In genomic region chr3:169613895-169614294, GRCh38 we compare ENCODE assay signal across 25 cellular contexts. TPM values are rescaled to one million over a fixed set of nuclear protein-coding genes. Genes with fewer than 3 reads are reported as not detected.
DNase-seq lines count a peak whose midpoint lies in the region; ATAC-seq and TF ChIP-seq lines count a peak whose summit lies in the region.
"Had no signal": no experiment of that assay in that cellular context is flagged by ENCODE, and none has a peak within 500 bp of the region (broad histone marks: within the 10 kb centered on the region; RNA-seq: fewer than 3 reads in every experiment).

No MANE protein-coding gene starts in this region.

- H3K9me3 ChIP-seq in BLaER1 (no peaks in the 10 kb centered on the region), Loucy (ENCODE audit: insufficient read depth, low read depth, low read length) (no peaks in the 10 kb centered on the region)
- H3K9me3 ChIP-seq: A549 had no signal

- H3F3A ChIP-seq in Loucy (ENCODE audit: low read depth) = 0 out of 2 replicates have a peak, but pooled peaks cover 6% of the 10 kb centered on the region

- TF ChIP-seq CTCF in Loucy (conservative IDR thresholded peaks at IDR 0.05; ENCODE audit: low read length) (no peak), chondrocyte (IDR thresholded peaks at IDR 0.05) (no peak), progenitor cell of endocrine pancreas (IDR thresholded peaks at IDR 0.05; ENCODE audit: unreplicated experiment) (no peak)

- H4K20me1 ChIP-seq in BLaER1 (no peaks in the 10 kb centered on the region), Loucy (ENCODE audit: insufficient read depth, low read length, poor library complexity, severe bottlenecking) (no peaks in the 10 kb centered on the region)

- no peaks in the 10 kb centered on the region for H3K27me3 Mint-ChIP-seq in chondrocyte (ENCODE audit: low read depth)
- H3K27me3 Mint-ChIP-seq in progenitor cell of endocrine pancreas = no peaks in the 10 kb centered on the region
- H3K27me3 Mint-ChIP-seq: B cell had no signal

- H3K4me3 Mint-ChIP-seq in chondrocyte (ENCODE audit: unreplicated experiment) (no peak overlapping the region), progenitor cell of endocrine pancreas (ENCODE audit: low read depth) (no peak overlapping the region)
- H3K4me3 Mint-ChIP-seq: B cell; CD14-positive monocyte; CD4-positive, alpha-beta memory T cell; CD8-positive, alpha-beta memory T cell had no signal

- peaks cover 41% of the 10 kb centered on the region for H3K4me1 ChIP-seq in BLaER1
- peaks cover 29% of the 10 kb centered on the region for H3K4me1 ChIP-seq in Loucy (ENCODE audit: insufficient read depth, low read length, poor library complexity, severe bottlenecking)
- H3K4me1 ChIP-seq: A549 had no signal

- H3K9ac ChIP-seq in BLaER1 = no peak overlapping the region
- H3K9ac ChIP-seq in Loucy (ENCODE audit: low read depth, low read length, poor library complexity, severe bottlenecking) = no peak overlapping the region

- H3K9me2 ChIP-seq in Loucy (replicated peaks; ENCODE audit: low read depth, low read length) = no peaks in the 10 kb centered on the region

- H3K4me3 ChIP-seq in BLaER1 (no peak overlapping the region), Loucy (ENCODE audit: low read length, poor library complexity, severe bottlenecking) (no peak overlapping the region)
- H3K4me3 ChIP-seq: A549, GM12878 had no signal

- H3K4me1 Mint-ChIP-seq in chondrocyte (ENCODE audit: low read depth) = peaks cover 5% of the 10 kb centered on the region
- peaks cover 33% of the 10 kb centered on the region for H3K4me1 Mint-ChIP-seq in progenitor cell of endocrine pancreas (ENCODE audit: low read depth)
- H3K4me1 Mint-ChIP-seq: CD14-positive monocyte; CD4-positive, alpha-beta memory T cell; CD4-positive, CD25-positive, alpha-beta regulatory T cell; CD8-positive, alpha-beta memory T cell had no signal

- peak overlapping the region; percentile 33; the same call in 1 of the 2 replicates for H2AFZ ChIP-seq in Loucy (ENCODE audit: low read length)

- H3K27me3 ChIP-seq in BLaER1 (no peaks in the 10 kb centered on the region), Loucy (ENCODE audit: insufficient read depth, low read length, poor library complexity, severe bottlenecking) (no peaks in the 10 kb centered on the region)

- no peak overlapping the region for H3K27ac ChIP-seq in BLaER1
- H3K27ac ChIP-seq: 22Rv1, A549 had no signal

- no peaks in the 10 kb centered on the region for H3K9me3 Mint-ChIP-seq in chondrocyte (ENCODE audit: low read depth)
- no peaks in the 10 kb centered on the region for H3K9me3 Mint-ChIP-seq in progenitor cell of endocrine pancreas (ENCODE audit: low read depth)
- H3K9me3 Mint-ChIP-seq: CD14-positive monocyte; CD4-positive, alpha-beta memory T cell; CD4-positive, CD25-positive, alpha-beta regulatory T cell; CD8-positive, alpha-beta memory T cell had no signal

- H3K4me2 ChIP-seq in BLaER1 (peak overlapping the region; percentile 47), Loucy (ENCODE audit: low read depth, low read length, poor library complexity, severe bottlenecking) (no peak overlapping the region)
- H3K4me2 ChIP-seq: A549 had no signal

- H3K27ac Mint-ChIP-seq in chondrocyte (ENCODE audit: unreplicated experiment) (peak overlapping the region; percentile 1), progenitor cell of endocrine pancreas (peak overlapping the region; percentile 12)
- H3K27ac Mint-ChIP-seq: B cell; CD14-positive monocyte; CD4-positive, CD25-positive, alpha-beta regulatory T cell had no signal

- no peaks in the 10 kb centered on the region for H3K36me3 ChIP-seq in BLaER1
- H3K36me3 ChIP-seq in Loucy (ENCODE audit: insufficient read depth, low read length) = no peaks in the 10 kb centered on the region

- H3K79me2 ChIP-seq in Loucy (ENCODE audit: insufficient read depth, low read length) = no peaks in the 10 kb centered on the region

- H3K36me3 Mint-ChIP-seq in chondrocyte (ENCODE audit: low read depth) = no peaks in the 10 kb centered on the region
- peaks cover 10% of the 10 kb centered on the region for H3K36me3 Mint-ChIP-seq in progenitor cell of endocrine pancreas (ENCODE audit: insufficient read depth)
- H3K36me3 Mint-ChIP-seq: CD14-positive monocyte; CD4-positive, alpha-beta memory T cell; CD4-positive, CD25-positive, alpha-beta regulatory T cell; CD8-positive, alpha-beta memory T cell had no signal

- DNase-seq in chondrocyte (ENCODE audit: low spot score) = no peak
- no peak for DNase-seq in progenitor cell of endocrine pancreas (ENCODE audit: low spot score, unreplicated experiment)
- no peak for DNase-seq in activated naive CD4-positive, alpha-beta T cell treated with anti-CD3 and anti-CD28 coated beads, Interleukin-2, amount 50 U/mL, for 16 hours
- DNase-seq in kidney tubule cell (ENCODE audit: low spot score) = no peak
- DNase-seq: AML-193; C1 segment of cervical spinal cord; CD4-positive, alpha-beta memory T cell; CD4-positive, CD25-positive, alpha-beta regulatory T cell; CD8-positive, alpha-beta memory T cell; COR-L47; DMS 273 treated with DMSO at 0.1 percent for 48 hours; DMS153; DMS53; DMS79; DND-41; EL; GDM1 had no signal

- ATAC-seq in GM19395 (IDR thresholded peaks at IDR 0.05; ENCODE audit: unreplicated experiment) = no peak
- ATAC-seq: A549, GM12878 had no signal

RNA-seq across cellular contexts. Expression of gene MECOM, which starts 49.6 kb away (rescaled TPM):
- total RNA-seq in chondrocyte (4.6 to 11.4 TPM (median 5.2 TPM) in 3 replicates), progenitor cell of endocrine pancreas (186 and 195 TPM in 2 replicates)
- total RNA-seq: CD4-positive, alpha-beta memory T cell; CD4-positive, CD25-positive, alpha-beta regulatory T cell; CD8-positive, alpha-beta memory T cell had no signal

Comparison
In these comparisons a context has a peak if more than half of its experiments do, and no peak if none do; other contexts are left out.
1. RNA of gene MECOM, which starts 49.6 kb away (total RNA-seq): 186 to 195 TPM in progenitor cell of endocrine pancreas; 4.6 to 11.4 TPM in chondrocyte; every median in the first group is over 10 times any median in the second.